In genomic region chr4:168685136-168685535, GRCh38 we compare ENCODE assay signal across 1 cellular context.
TF ChIP-seq lines count a peak whose summit lies in the region.

No MANE protein-coding gene starts in this region.

TF ChIP-seq in GM12878, 131 proteins besides CTCF, POLR2A, EP300 and RAD21 (continued from another document):
- peak; percentile 18 to 30; a peak in 1 of 4 replicates for TF ChIP-seq BHLHE40 (IDR thresholded peaks at IDR 0.05; ENCODE audit: borderline replicate concordance in 1 of 2, low read depth in 2 of 2, low read length in 1 of 2)
- TF ChIP-seq DPF2 (IDR thresholded peaks at IDR 0.05) = peak; percentile 60
- TF ChIP-seq CREM (IDR thresholded peaks at IDR 0.05; ENCODE audit: low read depth) = no peak
- no peak for TF ChIP-seq JUND (IDR thresholded peaks at IDR 0.05; ENCODE audit: low read depth, low read length)
- peak; percentile 72 for TF ChIP-seq IKZF1 (conservative IDR thresholded peaks at IDR 0.05)
- TF ChIP-seq MEF2B (IDR thresholded peaks at IDR 0.05; ENCODE audit: partially characterized antibody, poor library complexity, severe bottlenecking) = peak; percentile 62
- no peak for TF ChIP-seq MYB (IDR thresholded peaks at IDR 0.05; ENCODE audit: borderline replicate concordance, low read depth, low read length)
- TF ChIP-seq, protein P1, sequence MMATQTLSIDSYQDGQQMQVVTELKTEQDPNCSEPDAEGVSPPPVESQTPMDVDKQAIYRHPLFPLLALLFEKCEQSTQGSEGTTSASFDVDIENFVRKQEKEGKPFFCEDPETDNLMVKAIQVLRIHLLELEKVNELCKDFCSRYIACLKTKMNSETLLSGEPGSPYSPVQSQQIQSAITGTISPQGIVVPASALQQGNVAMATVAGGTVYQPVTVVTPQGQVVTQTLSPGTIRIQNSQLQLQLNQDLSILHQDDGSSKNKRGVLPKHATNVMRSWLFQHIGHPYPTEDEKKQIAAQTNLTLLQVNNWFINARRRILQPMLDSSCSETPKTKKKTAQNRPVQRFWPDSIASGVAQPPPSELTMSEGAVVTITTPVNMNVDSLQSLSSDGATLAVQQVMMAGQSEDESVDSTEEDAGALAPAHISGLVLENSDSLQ (IDR thresholded peaks at IDR 0.05) = peak; percentile 45; the same call in 1 of the 2 replicates
- no peak for TF ChIP-seq TARDBP (IDR thresholded peaks at IDR 0.05; ENCODE audit: borderline replicate concordance)
- no peak for TF ChIP-seq E2F4 (IDR thresholded peaks at IDR 0.05; ENCODE audit: low read depth, low read length)
- TF ChIP-seq, protein P2, sequence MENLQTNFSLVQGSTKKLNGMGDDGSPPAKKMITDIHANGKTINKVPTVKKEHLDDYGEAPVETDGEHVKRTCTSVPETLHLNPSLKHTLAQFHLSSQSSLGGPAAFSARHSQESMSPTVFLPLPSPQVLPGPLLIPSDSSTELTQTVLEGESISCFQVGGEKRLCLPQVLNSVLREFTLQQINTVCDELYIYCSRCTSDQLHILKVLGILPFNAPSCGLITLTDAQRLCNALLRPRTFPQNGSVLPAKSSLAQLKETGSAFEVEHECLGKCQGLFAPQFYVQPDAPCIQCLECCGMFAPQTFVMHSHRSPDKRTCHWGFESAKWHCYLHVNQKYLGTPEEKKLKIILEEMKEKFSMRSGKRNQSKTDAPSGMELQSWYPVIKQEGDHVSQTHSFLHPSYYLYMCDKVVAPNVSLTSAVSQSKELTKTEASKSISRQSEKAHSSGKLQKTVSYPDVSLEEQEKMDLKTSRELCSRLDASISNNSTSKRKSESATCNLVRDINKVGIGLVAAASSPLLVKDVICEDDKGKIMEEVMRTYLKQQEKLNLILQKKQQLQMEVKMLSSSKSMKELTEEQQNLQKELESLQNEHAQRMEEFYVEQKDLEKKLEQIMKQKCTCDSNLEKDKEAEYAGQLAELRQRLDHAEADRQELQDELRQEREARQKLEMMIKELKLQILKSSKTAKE (IDR thresholded peaks at IDR 0.05; ENCODE audit: low read depth, poor library complexity, severe bottlenecking) = peak; percentile 63
- TF ChIP-seq ZZZ3 (IDR thresholded peaks at IDR 0.05; ENCODE audit: control insufficient read depth, insufficient read length, low read depth) = no peak
- TF ChIP-seq RFX5 (IDR thresholded peaks at IDR 0.05; ENCODE audit: low read depth, low read length) = no peak
- peak; percentile 79 for TF ChIP-seq RELB (IDR thresholded peaks at IDR 0.05; ENCODE audit: low read depth)
- no peak for TF ChIP-seq SMAD1 (IDR thresholded peaks at IDR 0.05; ENCODE audit: low read depth, partially characterized antibody)
- no peak for TF ChIP-seq YY1 (IDR thresholded peaks at IDR 0.05; ENCODE audit: low read depth, low read length)
- TF ChIP-seq RUNX3 (IDR thresholded peaks at IDR 0.05; ENCODE audit: low read length) = no peak
- no peak for TF ChIP-seq KDM1A (IDR thresholded peaks at IDR 0.05; ENCODE audit: borderline replicate concordance)
- TF ChIP-seq POLR2AphosphoS5 (IDR thresholded peaks at IDR 0.05; ENCODE audit: low read length) = no peak
- no peak for TF ChIP-seq SREBF2 (IDR thresholded peaks at IDR 0.05; ENCODE audit: low read length)
- no peak for TF ChIP-seq ZBTB33 (IDR thresholded peaks at IDR 0.05)
- no peak for TF ChIP-seq TCF3 (IDR thresholded peaks at IDR 0.05; ENCODE audit: borderline replicate concordance, insufficient read depth, low read depth, low read length)
- TF ChIP-seq NFYA (IDR thresholded peaks at IDR 0.05; ENCODE audit: borderline replicate concordance, low read depth, low read length) = no peak
- no peak for TF ChIP-seq GABPA (IDR thresholded peaks at IDR 0.05; ENCODE audit: low read depth)
- TF ChIP-seq FOS (IDR thresholded peaks at IDR 0.05; ENCODE audit: borderline replicate concordance, extremely low read depth, insufficient read length) = no peak
- TF ChIP-seq KAT2A (conservative IDR thresholded peaks at IDR 0.05; ENCODE audit: control insufficient read depth, low read depth, low read length) = no peak
- TF ChIP-seq NKRF (conservative IDR thresholded peaks at IDR 0.05) = no peak
- no peak for TF ChIP-seq TAF1 (IDR thresholded peaks at IDR 0.05; ENCODE audit: borderline replicate concordance, low read depth, low read length)
- TF ChIP-seq BACH1 (IDR thresholded peaks at IDR 0.05; ENCODE audit: borderline replicate concordance) = 0 out of 2 replicates have a peak, but pooled peaks have one; percentile 29
- TF ChIP-seq MEF2A (IDR thresholded peaks at IDR 0.05; ENCODE audit: insufficient read depth, low read depth, low read length) = no peak
- peak; percentile 82 for TF ChIP-seq MTA2 (IDR thresholded peaks at IDR 0.05; ENCODE audit: low read depth)
- TF ChIP-seq USF2 (IDR thresholded peaks at IDR 0.05; ENCODE audit: borderline replicate concordance, low read depth, low read length) = no peak
